12 cellular contexts compared by ENCODE assay signal in the genomic region with DNA sequence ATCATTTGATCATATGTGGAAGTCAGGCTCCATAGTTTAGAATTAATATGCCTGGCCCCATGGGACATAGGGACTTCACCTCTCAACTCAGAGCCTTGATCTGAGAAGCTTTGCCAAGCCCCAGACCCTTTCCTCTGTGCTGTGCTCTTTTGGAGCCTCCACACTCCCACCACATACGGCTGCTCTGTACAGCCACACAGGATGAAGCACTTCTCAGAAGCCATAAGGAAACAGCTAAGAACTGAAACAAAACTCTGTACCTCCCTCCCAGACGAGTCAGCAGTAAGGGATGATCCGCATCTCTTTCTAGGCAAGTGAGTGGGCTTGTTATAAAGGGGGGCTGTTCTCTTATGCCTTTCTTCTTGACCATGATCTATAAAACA.
A peak's percentile ranks its signal among the peaks of the same experiment; 100 is the strongest.
DNase-seq lines count a peak whose midpoint lies in the region; ATAC-seq and TF ChIP-seq lines count a peak whose summit lies in the region.
"Had no signal": no experiment of that assay in that cellular context is flagged by ENCODE, and none has a peak within 500 bp of the region (broad histone marks: within the 10 kb centered on the region; RNA-seq: fewer than 3 reads in every experiment).

No MANE protein-coding gene starts in this region.

- H3K4me3 ChIP-seq in heart right ventricle (no peak overlapping the region), prostate gland (no peak overlapping the region), aorta (ENCODE audit: low read length in 2 of 2) (no peak overlapping the region)

- peak overlapping the region; percentile 1 for H3K27ac Mint-ChIP-seq in central memory CD8-positive, alpha-beta T cell (ENCODE audit: low read depth)
- H3K27ac Mint-ChIP-seq in stimulated activated memory B cell treated with anti-CD40 and anti-IgM and Interleukin-4, amounts not matched to agents 10 μg/mL and 1 μg/mL and 100 μg/mL, for 72 hours = peak overlapping the region; percentile 6

- TF ChIP-seq CTCF in heart right ventricle (IDR thresholded peaks at IDR 0.05) (no peak), prostate gland (IDR thresholded peaks at IDR 0.05) (no peak)

- H3K27ac ChIP-seq in heart right ventricle (peak overlapping the region in 6 of 10 donors; percentile 4 to 49 (median 8)), prostate gland (no peak overlapping the region), aorta (ENCODE audit: low read depth in 1 of 2, low read length in 2 of 2) (no peak overlapping the region)

- H3K27me3 ChIP-seq in heart right ventricle (no peaks in the 10 kb centered on the region), prostate gland (replicated peaks; ENCODE audit: insufficient read depth) (no peaks in the 10 kb centered on the region), aorta (ENCODE audit: control insufficient read depth in 1 of 2, insufficient read depth in 2 of 2, low read length in 1 of 2) (no peaks in the 10 kb centered on the region)

- H3K36me3 Mint-ChIP-seq in central memory CD8-positive, alpha-beta T cell (ENCODE audit: insufficient read depth) = peaks cover 24% of the 10 kb centered on the region
- H3K36me3 Mint-ChIP-seq in stimulated activated memory B cell treated with anti-CD40 and anti-IgM and Interleukin-4, amounts not matched to agents 10 μg/mL and 1 μg/mL and 100 μg/mL, for 72 hours = peaks cover 34% of the 10 kb centered on the region

- WGBS in heart right ventricle, 2 donors = 73 to 84% methylated on average over 3 of the region's 3 CpGs
- 80% methylated on average over 3 of the region's 3 CpGs for WGBS in prostate gland
- WGBS in aorta, 2 donors = 82 to 85% methylated on average over 3 of the region's 3 CpGs

- H3K9me3 ChIP-seq in heart right ventricle (peaks cover 0 to 2% (median 0%) of the 10 kb centered on the region in 11 donors), prostate gland (no peaks in the 10 kb centered on the region), aorta (ENCODE audit: control insufficient read depth, low read length) (no peaks in the 10 kb centered on the region)

- H3K4me1 ChIP-seq in heart right ventricle (peaks cover 0 to 74% (median 40%) of the 10 kb centered on the region in 9 donors), prostate gland (replicated peaks) (no peaks in the 10 kb centered on the region), aorta (ENCODE audit: control insufficient read depth in 1 of 2, insufficient read depth in 2 of 2, low read length in 2 of 2) (peaks cover 3 to 5% of the 10 kb centered on the region in 2 donors)

- H3K4me3 Mint-ChIP-seq in central memory CD8-positive, alpha-beta T cell = peak overlapping the region; percentile 25
- H3K4me3 Mint-ChIP-seq in stimulated activated memory B cell treated with anti-CD40 and anti-IgM and Interleukin-4, amounts not matched to agents 10 μg/mL and 1 μg/mL and 100 μg/mL, for 72 hours = no peak overlapping the region

- intact Hi-C loops in heart right ventricle (cut with DNase I) = no loop called here
- intact Hi-C loops in left ventricle myocardium superior (cut with micrococcal nuclease) = no loop called here
- intact Hi-C loops in prostate gland (cut with DNase I) = no loop called here
- intact Hi-C loops in aorta (cut with DNase I) = no loop called here

- no peaks in the 10 kb centered on the region for H3K9me3 Mint-ChIP-seq in central memory CD8-positive, alpha-beta T cell
- peaks cover 4% of the 10 kb centered on the region for H3K9me3 Mint-ChIP-seq in stimulated activated memory B cell treated with anti-CD40 and anti-IgM and Interleukin-4, amounts not matched to agents 10 μg/mL and 1 μg/mL and 100 μg/mL, for 72 hours

- no peaks in the 10 kb centered on the region for H3K27me3 Mint-ChIP-seq in central memory CD8-positive, alpha-beta T cell
- no peaks in the 10 kb centered on the region for H3K27me3 Mint-ChIP-seq in stimulated activated memory B cell treated with anti-CD40 and anti-IgM and Interleukin-4, amounts not matched to agents 10 μg/mL and 1 μg/mL and 100 μg/mL, for 72 hours

- DNase-seq in heart right ventricle (no peak), left ventricle myocardium superior (no peak), NCI-H748 treated with DMSO at 0.1 percent for 48 hours (lab: John Stamatoyannopoulos, UW) (no peak), prostate gland (ENCODE audit: low spot score) (no peak), aorta (no peak)
- DNase-seq in central memory CD8-positive, alpha-beta T cell (ENCODE audit: low spot score in 2 of 2) = no peak
- DNase-seq: GF-D8, mesendoderm, NCI-H1417, T1000 had no signal

- ATAC-seq in heart right ventricle (no peak), left ventricle myocardium superior (no peak), HG03520 (IDR thresholded peaks at IDR 0.05; ENCODE audit: unreplicated experiment) (peak; percentile 11), aorta (ENCODE audit: low FRiP score) (no peak)
- no peak for ATAC-seq in central memory CD8-positive, alpha-beta T cell (replicated peaks; ENCODE audit: extremely low read depth, poor library complexity, severe bottlenecking)
- no peak for ATAC-seq in stimulated activated memory B cell treated with anti-CD40 and anti-IgM and Interleukin-4, amounts not matched to agents 10 μg/mL and 1 μg/mL and 100 μg/mL, for 72 hours

- H3K36me3 ChIP-seq in heart right ventricle (peaks cover 0 to 19% (median 0%) of the 10 kb centered on the region in 9 donors), prostate gland (no peaks in the 10 kb centered on the region), aorta (ENCODE audit: control insufficient read depth in 1 of 2, insufficient read depth in 2 of 2, low read length in 1 of 2) (no peaks in the 10 kb centered on the region)

- no peak for TF ChIP-seq POLR2A in prostate gland (IDR thresholded peaks at IDR 0.05)

- H3K4me1 Mint-ChIP-seq in central memory CD8-positive, alpha-beta T cell = peaks cover 59% of the 10 kb centered on the region
- peaks cover 40% of the 10 kb centered on the region for H3K4me1 Mint-ChIP-seq in stimulated activated memory B cell treated with anti-CD40 and anti-IgM and Interleukin-4, amounts not matched to agents 10 μg/mL and 1 μg/mL and 100 μg/mL, for 72 hours

Comparison
In these comparisons a context has a peak if more than half of its experiments do, and no peak if none do; other contexts are left out.
1. H3K27ac ChIP-seq: peak in heart right ventricle (6 of 10); none in prostate gland (0 of 2) and aorta (0 of 2).